34 cellular contexts compared by ENCODE assay signal in the genomic region with DNA sequence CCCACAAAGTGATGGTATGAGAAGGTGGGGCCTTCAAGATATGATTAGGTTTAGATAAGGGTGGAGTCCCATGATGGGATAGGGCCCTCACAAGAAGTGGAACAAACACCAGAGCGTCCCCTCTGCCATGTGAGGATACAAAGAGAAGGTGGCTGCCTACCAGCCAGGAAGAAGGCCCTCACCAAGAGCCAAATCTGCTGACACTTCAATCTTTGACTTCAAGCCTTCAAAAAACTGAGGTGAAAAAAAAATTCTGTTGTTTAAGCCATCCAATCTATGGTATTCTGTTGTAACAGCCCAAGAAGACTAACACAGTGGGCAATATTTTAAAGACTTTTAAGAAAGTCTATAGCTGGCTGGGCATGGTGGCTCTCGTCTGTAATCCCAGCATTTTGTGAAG.
DNase-seq lines count a peak whose midpoint lies in the region; ATAC-seq, FAIRE-seq and TF ChIP-seq lines count a peak whose summit lies in the region.
"Had no signal": no experiment of that assay in that cellular context is flagged by ENCODE, and none has a peak within 500 bp of the region (broad histone marks: within the 10 kb centered on the region; RNA-seq: fewer than 3 reads in every experiment).

No MANE protein-coding gene starts in this region.

- WGBS in HepG2 (ENCODE audit: low lambda C conversion rate): 2% methylated on average over 2 of the region's 2 CpGs
- WGBS in right lobe of liver (ENCODE audit: insufficient coverage, low coverage, low lambda C conversion rate, missing lambda C conversion rate): 58% methylated on average over 2 of the region's 2 CpGs
- WGBS in A549 (ENCODE audit: missing lambda C conversion rate): 5% methylated on average over 2 of the region's 2 CpGs
- WGBS in IMR-90 (ENCODE audit: extremely low coverage in 2 of 2, insufficient read length in 1 of 2), 2 experiments: no CpG with 5 or more reads among the region's 2 CpGs
- 0% methylated on average over 2 of the region's 2 CpGs for WGBS in K562 (ENCODE audit: insufficient coverage, low coverage, missing lambda C conversion rate)
- 19% methylated on average over 2 of the region's 2 CpGs for WGBS in SK-N-SH (ENCODE audit: low lambda C conversion rate)

- H4K8ac ChIP-seq in IMR-90 (ENCODE audit: low read depth in 2 of 2, low read length in 2 of 2): no peak overlapping the region

- no peaks in the 10 kb centered on the region for H3K9me3 ChIP-seq in HepG2 (ENCODE audit: low read length)
- H3K9me3 ChIP-seq in right lobe of liver: no peaks in the 10 kb centered on the region
- H3K9me3 ChIP-seq in A549: no peaks in the 10 kb centered on the region
- no peaks in the 10 kb centered on the region for H3K9me3 ChIP-seq in IMR-90 (ENCODE audit: control insufficient read depth, insufficient read depth, low read length)
- H3K9me3 ChIP-seq in K562 (replicated peaks; ENCODE audit: control insufficient read depth, insufficient read depth, low read depth, low read length): no peaks in the 10 kb centered on the region; the same call in 1 of the 2 replicates
- H3K9me3 ChIP-seq in SK-N-SH: no peaks in the 10 kb centered on the region
- H3K9me3 ChIP-seq: BE2C; BLaER1; BLaER1 treated with 17β-estradiol and CSF1 and Interleukin-3, amounts not matched to agents 10 nM and 100 nM; Caco-2 had no signal

- no peak overlapping the region for H3K4ac ChIP-seq in IMR-90 (ENCODE audit: low read depth, low read length)

- H2BK120ac ChIP-seq in IMR-90 (ENCODE audit: low read depth, low read length): no peak overlapping the region

- ATAC-seq in HepG2 (no peak), right lobe of liver (no peak), A549 (no peak), IMR-90 (ENCODE audit: low read depth) (no peak), K562 (no peak)
- ATAC-seq: CD8-positive, alpha-beta T cell had no signal

- intact Hi-C loops in HepG2 (cut with micrococcal nuclease; ENCODE audit: unreplicated experiment) (no loop called here), right lobe of liver (cut with DNase I) (no loop called here), IMR-90 (cut with micrococcal nuclease) (no loop called here), K562 (cut with micrococcal nuclease) (no loop called here)

- no peak overlapping the region for H4K91ac ChIP-seq in IMR-90 (ENCODE audit: insufficient read depth, low read depth, low read length)

- no peak overlapping the region for H3K14ac ChIP-seq in IMR-90 (replicated peaks; ENCODE audit: low read depth, low read length)

- TF ChIP-seq RAD21 in HepG2 (CRISPR knock-in tag; IDR thresholded peaks at IDR 0.05): no peak
- TF ChIP-seq RAD21 in A549 (conservative IDR thresholded peaks at IDR 0.05 in 1 of 2, IDR thresholded peaks at IDR 0.05 in 1 of 2): no peak
- no peak for TF ChIP-seq RAD21 in IMR-90 (IDR thresholded peaks at IDR 0.05; ENCODE audit: low read length)
- no peak for TF ChIP-seq RAD21 in K562 (CRISPR knock-in tag; conservative IDR thresholded peaks at IDR 0.05 in 1 of 2, IDR thresholded peaks at IDR 0.05 in 1 of 2)
- no peak for TF ChIP-seq RAD21 in SK-N-SH (IDR thresholded peaks at IDR 0.05; ENCODE audit: low read length)

- CTCF ChIA-PET in HepG2 (lab: Yijun Ruan, JAX; ENCODE audit: low intra/inter-chr PET ratio, low total read pairs) (no interaction called here), A549 (lab: Yijun Ruan, JAX) (interaction anchor here (0.9 to 2.2 kb wide), 2 partner anchors 19 kb away, joined by 3 to 7 read pairs; no protein-coding TSS in a partner anchor), IMR-90 (lab: Yijun Ruan, JAX) (interaction anchor here (0.6 kb wide), 1 partner anchor 19 kb away, joined by 4 read pairs; no protein-coding TSS in a partner anchor), K562 (lab: Yijun Ruan, JAX; ENCODE audit: low intra/inter-chr PET ratio) (no interaction called here), SK-N-SH (lab: Yijun Ruan, JAX) (interaction anchor here (1.3 kb wide), 1 partner anchor 9 kb away, joined by 3 read pairs; no protein-coding TSS in a partner anchor)

- no peak for TF ChIP-seq EP300 in HepG2 (IDR thresholded peaks at IDR 0.05; ENCODE audit: low read depth in 2 of 2, low read length in 2 of 2)
- TF ChIP-seq EP300 in HepG2 (CRISPR knock-in tag; IDR thresholded peaks at IDR 0.05; ENCODE audit: borderline replicate concordance): no peak
- no peak for TF ChIP-seq EP300 in A549 (IDR thresholded peaks at IDR 0.05)
- no peak for TF ChIP-seq EP300 in K562 (IDR thresholded peaks at IDR 0.05; ENCODE audit: low read length)
- no peak for TF ChIP-seq EP300 in SK-N-SH (IDR thresholded peaks at IDR 0.05; ENCODE audit: borderline replicate concordance in 1 of 2, low read depth in 1 of 2, low read length in 1 of 2)

- in situ Hi-C loops in HepG2 (cut with HindIII; ENCODE audit: extremely low pct_ligation_motif_present, low pct_unique_long_range_greater_than_20kb): no loop called here
- in situ Hi-C loops in IMR-90 (cut with MboI; ENCODE audit: low sequenced_read_pairs): no loop called here
- in situ Hi-C loops in K562 (cut with MboI): no loop called here

- no peaks in the 10 kb centered on the region for H3K9me1 ChIP-seq in IMR-90 (ENCODE audit: insufficient read depth, low read length)
- H3K9me1 ChIP-seq in K562 (ENCODE audit: control insufficient read depth, insufficient read depth, low read length): no peaks in the 10 kb centered on the region

- H3K27ac ChIP-seq in HepG2 (ENCODE audit: extremely low read length, insufficient read depth, low read length): no peak overlapping the region
- H3K27ac ChIP-seq in right lobe of liver: no peak overlapping the region
- H3K27ac ChIP-seq in A549: no peak overlapping the region
- no peak overlapping the region for H3K27ac ChIP-seq in IMR-90 (ENCODE audit: insufficient read depth, low read length)
- no peak overlapping the region for H3K27ac ChIP-seq in K562 (ENCODE audit: extremely low read depth, low read depth, low read length)
- H3K27ac ChIP-seq in SK-N-SH (ENCODE audit: low read depth in 2 of 2, low read length in 1 of 2): no peak overlapping the region
- H3K27ac ChIP-seq: 22Rv1; BLaER1; BLaER1 treated with 17β-estradiol and CSF1 and Interleukin-3, amounts not matched to agents 10 nM and 100 nM; C4-2B had no signal

- H3K4me3 ChIP-seq in HepG2 (replicated peaks in 1 of 3; ENCODE audit: insufficient read depth in 1 of 3, low read depth in 2 of 3, low read length in 3 of 3) (no peak overlapping the region), right lobe of liver (no peak overlapping the region), A549 (no peak overlapping the region), IMR-90 (ENCODE audit: insufficient read depth, low read depth, low read length) (no peak overlapping the region), K562 (no peak overlapping the region), SK-N-SH (ENCODE audit: low read depth in 2 of 2, low read length in 1 of 2) (no peak overlapping the region)
- H3K4me3 ChIP-seq: BLaER1; BLaER1 treated with 17β-estradiol and CSF1 and Interleukin-3, amounts not matched to agents 10 nM and 100 nM had no signal

- H2BK20ac ChIP-seq in IMR-90 (ENCODE audit: low read depth, low read length): no peak overlapping the region

- no peak overlapping the region for H2BK5ac ChIP-seq in IMR-90 (ENCODE audit: low read depth, low read length, poor library complexity, severe bottlenecking)

- H3K27me3 ChIP-seq in HepG2 (ENCODE audit: control insufficient read depth in 1 of 2, insufficient read depth in 2 of 2, low read length in 2 of 2) (no peaks in the 10 kb centered on the region), right lobe of liver (no peaks in the 10 kb centered on the region), IMR-90 (ENCODE audit: control insufficient read depth, insufficient read depth, low read length) (no peaks in the 10 kb centered on the region), K562 (ENCODE audit: control insufficient read depth in 2 of 2, insufficient read depth in 2 of 2, low read length in 2 of 2) (no peaks in the 10 kb centered on the region), SK-N-SH (ENCODE audit: insufficient read depth) (no peaks in the 10 kb centered on the region)
- H3K27me3 ChIP-seq: BE2C; BLaER1; BLaER1 treated with 17β-estradiol and CSF1 and Interleukin-3, amounts not matched to agents 10 nM and 100 nM had no signal

- H4K20me1 ChIP-seq in HepG2 (ENCODE audit: insufficient read depth, low read length) (no peaks in the 10 kb centered on the region), IMR-90 (ENCODE audit: insufficient read depth, low read length) (no peaks in the 10 kb centered on the region), K562 (replicated peaks; ENCODE audit: control insufficient read depth, insufficient read depth, low read length) (no peaks in the 10 kb centered on the region), SK-N-SH (ENCODE audit: insufficient read depth) (no peaks in the 10 kb centered on the region)
- H4K20me1 ChIP-seq: BLaER1; BLaER1 treated with 17β-estradiol and CSF1 and Interleukin-3, amounts not matched to agents 10 nM and 100 nM had no signal

- H3K18ac ChIP-seq in IMR-90 (ENCODE audit: low read depth, low read length): no peak overlapping the region

- DNase-seq in HepG2 (ENCODE audit: low spot score) (no peak), right lobe of liver (no peak), A549 (ENCODE audit: low read depth in 1 of 2, low spot score in 1 of 2) (no peak), IMR-90 (no peak), K562 (ENCODE audit: extremely low read depth in 1 of 4, low spot score in 3 of 4) (no peak), NCI-H1694 (lab: John Stamatoyannopoulos, UW) (no peak), SK-N-SH (no peak), SIG-M5 (lab: John Stamatoyannopoulos, UW) (no peak)
- DNase-seq: 8988T; ACHN; AML-193; BE2C; C1 segment of cervical spinal cord; Caco-2; Calu3; CD4-positive, alpha-beta memory T cell; CD4-positive, alpha-beta T cell; CD4-positive, CD25-positive, alpha-beta regulatory T cell; CD8-positive, alpha-beta memory T cell; CD8-positive, alpha-beta T cell; COR-L47; DMS 273 treated with DMSO at 0.1 percent for 48 hours; DMS153; DMS53; DMS79; DMS79 treated with DMSO at 0.1 percent for 48 hours; DND-41; EL had no signal

- FAIRE-seq in HepG2 (lab: Jason Lieb, UNC): no peak
- no peak for FAIRE-seq in A549 (lab: Jason Lieb, UNC)
- no peak for FAIRE-seq in K562 (lab: Jason Lieb, UNC)
- FAIRE-seq: A204.1, D721Med had no signal

- H3K79me2 ChIP-seq in HepG2 (ENCODE audit: insufficient read depth, low read length) (no peaks in the 10 kb centered on the region), K562 (ENCODE audit: control insufficient read depth, insufficient read depth, low read length) (no peaks in the 10 kb centered on the region), SK-N-SH (ENCODE audit: insufficient read depth) (no peaks in the 10 kb centered on the region)

- no peak overlapping the region for H3K56ac ChIP-seq in IMR-90 (ENCODE audit: extremely low read depth, insufficient read depth, low read length)

- H2BK15ac ChIP-seq in IMR-90 (ENCODE audit: low read depth, low read length): no peak overlapping the region

- H3K79me1 ChIP-seq in IMR-90 (ENCODE audit: low read depth in 1 of 2, low read length in 2 of 2): no peaks in the 10 kb centered on the region

- POLR2A ChIA-PET in HepG2 (lab: Yijun Ruan, JAX) (no interaction called here), A549 (lab: Yijun Ruan, JAX) (no interaction called here), IMR-90 (lab: Charles Lee; ENCODE audit: unreplicated experiment) (no interaction called here), K562 (lab: Yijun Ruan, JAX) (no interaction called here), SK-N-SH (lab: Yijun Ruan, JAX) (no interaction called here)

- TF ChIP-seq POLR2A in HepG2 (IDR thresholded peaks at IDR 0.05; ENCODE audit: insufficient read depth in 1 of 2, low read depth in 2 of 2, low read length in 2 of 2): no peak
- TF ChIP-seq POLR2A in right lobe of liver (IDR thresholded peaks at IDR 0.05): no peak
- TF ChIP-seq POLR2A in A549 (IDR thresholded peaks at IDR 0.05; ENCODE audit: low read length): no peak
- no peak for TF ChIP-seq POLR2A in IMR-90 (IDR thresholded peaks at IDR 0.05; ENCODE audit: low read depth, low read length)
- TF ChIP-seq POLR2A in K562 (conservative IDR thresholded peaks at IDR 0.05): no peak

- BruUV-seq in HepG2 (replicated peaks; lab: Mats Ljungman, UMichigan) (no TSS peak), IMR-90 (replicated peaks; lab: Mats Ljungman, UMichigan) (no TSS peak), K562 (replicated peaks; lab: Mats Ljungman, UMichigan) (no TSS peak)

- no peak overlapping the region for H2AK9ac ChIP-seq in IMR-90 (replicated peaks; ENCODE audit: low read depth, low read length, poor library complexity)

- H3K9me2 ChIP-seq in SK-N-SH: no peaks in the 10 kb centered on the region

- dilution Hi-C loops in IMR-90 (cut with HindIII; ENCODE audit: low sequenced_read_pairs, unreplicated experiment): no loop called here

- H3K4me1 ChIP-seq in HepG2 (ENCODE audit: insufficient read depth, low read length): no peaks in the 10 kb centered on the region
- H3K4me1 ChIP-seq in right lobe of liver: no peaks in the 10 kb centered on the region
- H3K4me1 ChIP-seq in A549: no peaks in the 10 kb centered on the region
- H3K4me1 ChIP-seq in IMR-90 (ENCODE audit: control insufficient read depth, insufficient read depth, low read length): no peaks in the 10 kb centered on the region
- no peaks in the 10 kb centered on the region for H3K4me1 ChIP-seq in K562 (replicated peaks in 1 of 2; ENCODE audit: control insufficient read depth in 2 of 2, insufficient read depth in 2 of 2, low read length in 2 of 2)
- no peaks in the 10 kb centered on the region for H3K4me1 ChIP-seq in SK-N-SH (ENCODE audit: control insufficient read depth in 1 of 2, insufficient read depth in 2 of 2, low read depth in 1 of 2, low read length in 1 of 2)
- H3K4me1 ChIP-seq: BE2C; BLaER1; BLaER1 treated with 17β-estradiol and CSF1 and Interleukin-3, amounts not matched to agents 10 nM and 100 nM; Caco-2 had no signal

- H3K4me2 ChIP-seq in HepG2 (ENCODE audit: low read depth, low read length) (no peak overlapping the region), A549 (no peak overlapping the region), IMR-90 (ENCODE audit: low read depth, low read length) (no peak overlapping the region), K562 (ENCODE audit: insufficient read depth, low read length) (no peak overlapping the region), SK-N-SH (no peak overlapping the region)
- H3K4me2 ChIP-seq: BLaER1; BLaER1 treated with 17β-estradiol and CSF1 and Interleukin-3, amounts not matched to agents 10 nM and 100 nM had no signal

- H2AFZ ChIP-seq in HepG2 (ENCODE audit: low read length) (no peak overlapping the region), IMR-90 (replicated peaks; ENCODE audit: low read length, poor library complexity) (no peak overlapping the region), K562 (ENCODE audit: low read depth, low read length) (no peak overlapping the region), SK-N-SH (ENCODE audit: low read depth) (no peak overlapping the region)

- no peak overlapping the region for H3K23ac ChIP-seq in IMR-90 (ENCODE audit: low read depth, low read length)

- no peak for TF ChIP-seq CTCF in HepG2 (CRISPR knock-in tag; IDR thresholded peaks at IDR 0.05)
- no peak for TF ChIP-seq CTCF in right lobe of liver (IDR thresholded peaks at IDR 0.05)
- no peak for TF ChIP-seq CTCF in A549 (IDR thresholded peaks at IDR 0.05)
- no peak for TF ChIP-seq CTCF in IMR-90 (conservative IDR thresholded peaks at IDR 0.05; ENCODE audit: low read depth, low read length)
- TF ChIP-seq CTCF in K562 (IDR thresholded peaks at IDR 0.05 in 2 of 3, conservative IDR thresholded peaks at IDR 0.05 in 1 of 3; ENCODE audit: insufficient read depth in 2 of 3, low read depth in 1 of 3, low read length in 3 of 3): no peak
- TF ChIP-seq CTCF in SK-N-SH (IDR thresholded peaks at IDR 0.05): no peak

- H3K36me3 ChIP-seq in HepG2 (replicated peaks in 1 of 2; ENCODE audit: control insufficient read depth in 1 of 2, insufficient read depth in 2 of 2, low read length in 2 of 2) (no peaks in the 10 kb centered on the region), right lobe of liver (no peaks in the 10 kb centered on the region), IMR-90 (ENCODE audit: control insufficient read depth, insufficient read depth, low read length) (no peaks in the 10 kb centered on the region), K562 (ENCODE audit: control insufficient read depth, insufficient read depth, low read length) (no peaks in the 10 kb centered on the region), SK-N-SH (replicated peaks in 1 of 2; ENCODE audit: control insufficient read depth in 1 of 2, insufficient read depth in 2 of 2, low read length in 1 of 2) (no peaks in the 10 kb centered on the region)
- H3K36me3 ChIP-seq: BE2C; BLaER1; BLaER1 treated with 17β-estradiol and CSF1 and Interleukin-3, amounts not matched to agents 10 nM and 100 nM had no signal

- H2AK5ac ChIP-seq in IMR-90 (ENCODE audit: low read depth, low read length): no peak overlapping the region

- H3K9ac ChIP-seq in HepG2 (ENCODE audit: insufficient read depth, low read depth, low read length) (no peak overlapping the region), IMR-90 (ENCODE audit: low read depth, low read length) (no peak overlapping the region), K562 (ENCODE audit: insufficient read depth in 1 of 2, low read depth in 2 of 2, low read length in 2 of 2) (no peak overlapping the region), SK-N-SH (no peak overlapping the region)
- H3K9ac ChIP-seq: BLaER1; BLaER1 treated with 17β-estradiol and CSF1 and Interleukin-3, amounts not matched to agents 10 nM and 100 nM had no signal

- no peak overlapping the region for H4K5ac ChIP-seq in IMR-90 (ENCODE audit: low read depth, low read length)

- H3F3A ChIP-seq in SK-N-SH (replicated peaks; ENCODE audit: insufficient read depth): no peaks in the 10 kb centered on the region

Comparison
In these comparisons a context has a peak if more than half of its experiments do, and no peak if none do; other contexts are left out.
1. CTCF ChIA-PET loops: an anchor here in A549 (0.9 to 2.2 kb wide), IMR-90 (0.6 kb wide) and SK-N-SH (1.3 kb wide); none called in HepG2 and K562.